8 cellular contexts compared by ENCODE assay signal in the genomic region with DNA sequence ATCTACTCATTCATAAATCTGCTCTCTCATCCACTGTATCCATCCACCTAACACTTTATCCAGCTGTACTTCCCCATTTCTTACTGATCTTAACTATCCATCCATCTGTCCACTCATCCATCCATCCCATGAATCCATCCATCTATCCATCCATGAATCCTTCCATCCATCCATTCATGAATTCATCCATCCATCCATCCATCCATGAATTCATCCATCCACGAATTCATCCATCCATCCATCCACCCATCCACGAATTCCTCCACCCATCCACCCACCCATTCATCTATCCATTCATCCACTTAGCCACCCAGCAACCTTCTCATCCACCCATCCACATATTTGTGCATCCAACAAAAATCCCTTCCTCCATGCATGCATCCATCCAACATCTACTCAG.
"Had no signal": no experiment of that assay in that cellular context is flagged by ENCODE, and none has a peak within 500 bp of the region (broad histone marks: within the 10 kb centered on the region; RNA-seq: fewer than 3 reads in every experiment).

No MANE protein-coding gene starts in this region.

- H3K36me3 ChIP-seq: HAP-1 had no signal

- H3K4me1 ChIP-seq: HAP-1 had no signal

- H3K36me3 Mint-ChIP-seq: IgD-negative memory B cell had no signal

- H3K4me1 Mint-ChIP-seq: IgD-negative memory B cell had no signal

- ATAC-seq: HCT116, HepG2 had no signal

- H3K27ac Mint-ChIP-seq: IgD-negative memory B cell had no signal

- DNase-seq: GM23248, GOT3, H7, KBM-7 had no signal

- H3K27ac ChIP-seq: GM23248 had no signal

- H3K4me3 ChIP-seq: GM23248, HAP-1 had no signal

- H3K4me3 Mint-ChIP-seq: IgD-negative memory B cell had no signal

- H3K9me3 ChIP-seq: HAP-1 had no signal
